In the genomic region with DNA sequence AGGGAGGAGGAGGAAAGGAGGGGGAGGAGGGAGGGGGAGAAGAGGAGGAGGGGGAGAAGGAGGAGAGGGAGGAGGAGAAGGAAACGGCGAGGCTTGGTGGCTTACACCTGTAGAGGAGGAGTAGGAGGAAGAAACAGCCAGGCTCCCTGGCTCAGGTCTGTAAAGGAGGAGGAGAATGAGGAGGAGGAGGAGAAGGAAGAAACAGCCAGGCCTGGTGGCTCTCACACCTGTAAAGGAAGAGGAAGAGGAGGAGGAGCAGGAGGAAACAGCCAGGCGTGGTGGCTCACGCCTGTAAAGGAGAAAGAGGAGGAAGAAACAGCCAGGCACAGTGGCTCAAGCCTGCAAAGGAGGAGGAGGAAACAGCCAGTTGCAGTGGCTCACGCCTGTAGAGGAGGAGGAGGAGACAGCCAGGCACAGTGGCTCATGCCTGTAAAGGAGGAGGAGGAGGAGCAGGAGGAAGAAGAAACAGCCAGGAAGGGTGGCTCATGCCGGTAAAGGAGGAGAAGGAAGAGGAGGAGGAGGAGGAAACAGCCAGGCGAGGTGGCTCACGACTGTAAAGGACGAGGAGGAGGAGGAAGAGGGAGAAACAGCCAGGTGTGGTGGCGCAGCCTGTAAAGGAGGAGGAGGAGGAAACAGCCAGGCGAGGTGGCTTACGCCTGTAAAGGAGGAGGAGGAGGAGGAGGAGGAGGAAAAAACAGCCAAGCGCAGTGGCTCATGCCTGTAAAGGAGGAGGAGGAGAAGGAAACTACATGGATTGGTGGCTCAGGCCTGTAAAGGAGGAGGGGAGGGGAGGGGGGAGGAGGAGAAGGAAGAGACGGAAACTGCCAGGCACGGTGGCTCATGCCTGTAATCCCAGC, we compare ENCODE assay signal across 8 cellular contexts. TPM values are rescaled to one million over a fixed set of nuclear protein-coding genes. Genes with fewer than 3 reads are reported as not detected.
A peak's percentile ranks its signal among the peaks of the same experiment; 100 is the strongest.
DNase-seq lines count a peak whose midpoint lies in the region; ATAC-seq and TF ChIP-seq lines count a peak whose summit lies in the region.

No MANE protein-coding gene starts in this region.

- TF ChIP-seq CTCF in AG09309 (IDR thresholded peaks at IDR 0.05; ENCODE audit: control insufficient read depth, insufficient read depth, low read depth, low read length, missing control alignments) (no peak), endodermal cell (conservative IDR thresholded peaks at IDR 0.05) (no peak), testis (IDR thresholded peaks at IDR 0.05) (no peak)

- H3K4me3 ChIP-seq in AG09309 (ENCODE audit: control insufficient read depth, low read depth, low read length) (peak overlapping the region; percentile 62), endodermal cell (ENCODE audit: low read length) (peak overlapping the region; percentile 71), mononuclear cell (ENCODE audit: low read length) (peak overlapping the region; percentile 26), testis (peak overlapping the region; percentile 12 to 20)

- H3K36me3 ChIP-seq in endodermal cell (ENCODE audit: control insufficient read depth, insufficient read depth, low read length) (no peaks in the 10 kb centered on the region), testis (ENCODE audit: low read depth, missing control alignments) (no peaks in the 10 kb centered on the region)

- POLR2A ChIA-PET in activated CD4-positive, alpha-beta memory T cell treated with anti-CD3 and anti-CD28 coated beads, Interleukin-2, amount 10 ng/mL, durations not matched to agents 7 days and 5 days (lab: Charles Lee): no interaction called here

- peak overlapping the region; percentile 15 for H3K9ac ChIP-seq in endodermal cell (ENCODE audit: extremely low read depth, low read length, poor library complexity, severe bottlenecking)

- 8 to 14% methylated on average over 14 to 15 of the region's 15 CpGs for WGBS in endodermal cell (ENCODE audit: insufficient coverage in 1 of 2, insufficient read length in 1 of 2), 2 experiments
- WGBS in testis, 2 donors: 21 to 26% methylated on average over 15 of the region's 15 CpGs

- TF ChIP-seq POLR2A in testis (IDR thresholded peaks at IDR 0.05): no peak

- CTCF ChIA-PET in activated CD4-positive, alpha-beta memory T cell treated with anti-CD3 and anti-CD28 coated beads, Interleukin-2, amount 10 ng/mL, durations not matched to agents 7 days and 5 days (lab: Charles Lee): no interaction called here

- peaks cover 13% of the 10 kb centered on the region for H3K4me1 Mint-ChIP-seq in activated CD4-positive, alpha-beta memory T cell treated with anti-CD3 and anti-CD28 coated beads, Interleukin-2, amount 10 ng/mL, durations not matched to agents 7 days and 5 days
- H3K4me1 Mint-ChIP-seq in endodermal cell: no peaks in the 10 kb centered on the region

- H3K27me3 ChIP-seq in endodermal cell (ENCODE audit: control insufficient read depth, insufficient read depth, low read length, poor library complexity, severe bottlenecking) (no peaks in the 10 kb centered on the region), mononuclear cell (ENCODE audit: insufficient read depth, low read length) (no peaks in the 10 kb centered on the region), testis (no peaks in the 10 kb centered on the region)

- intact Hi-C loops in testis (cut with DNase I; ENCODE audit: low total_unique reads): no loop called here

- H3K4me3 Mint-ChIP-seq in activated CD4-positive, alpha-beta memory T cell treated with anti-CD3 and anti-CD28 coated beads, Interleukin-2, amount 10 ng/mL, durations not matched to agents 7 days and 5 days: peak overlapping the region; percentile 75
- peak overlapping the region; percentile 42 for H3K4me3 Mint-ChIP-seq in endodermal cell

- DNase-seq in AG09309 (ENCODE audit: low read depth) (peak; percentile 72), NCI-H748 (lab: John Stamatoyannopoulos, UW; ENCODE audit: unreplicated experiment) (peak; percentile 73), endodermal cell (peak; percentile 88), testis (peak; percentile 75)
- DNase-seq in activated CD4-positive, alpha-beta memory T cell treated with anti-CD3 and anti-CD28 coated beads, Interleukin-2, amount 10 ng/mL, durations not matched to agents 7 days and 5 days: peak; percentile 42

- no peaks in the 10 kb centered on the region for H3K36me3 Mint-ChIP-seq in activated CD4-positive, alpha-beta memory T cell treated with anti-CD3 and anti-CD28 coated beads, Interleukin-2, amount 10 ng/mL, durations not matched to agents 7 days and 5 days (ENCODE audit: low read depth)
- H3K36me3 Mint-ChIP-seq in endodermal cell (ENCODE audit: low read depth): no peaks in the 10 kb centered on the region

- ATAC-seq in GM18870 (IDR thresholded peaks at IDR 0.05; ENCODE audit: unreplicated experiment): peak; percentile 69
- ATAC-seq in HG03139 (IDR thresholded peaks at IDR 0.05; ENCODE audit: unreplicated experiment): peak; percentile 67

- H3K27me3 Mint-ChIP-seq in activated CD4-positive, alpha-beta memory T cell treated with anti-CD3 and anti-CD28 coated beads, Interleukin-2, amount 10 ng/mL, durations not matched to agents 7 days and 5 days: no peaks in the 10 kb centered on the region
- no peaks in the 10 kb centered on the region for H3K27me3 Mint-ChIP-seq in endodermal cell (ENCODE audit: insufficient read depth)

- H3K9me3 ChIP-seq in endodermal cell (ENCODE audit: control insufficient read depth, low read length) (no peaks in the 10 kb centered on the region), mononuclear cell (ENCODE audit: low read depth, low read length) (no peaks in the 10 kb centered on the region), testis (no peaks in the 10 kb centered on the region)

- H3K4me1 ChIP-seq in endodermal cell (ENCODE audit: control insufficient read depth, insufficient read depth, low read length) (no peaks in the 10 kb centered on the region), mononuclear cell (ENCODE audit: insufficient read depth, low read length) (peaks cover 15% of the 10 kb centered on the region), testis (no peaks in the 10 kb centered on the region)

- no peak overlapping the region for H3K27ac ChIP-seq in endodermal cell (ENCODE audit: low read depth, low read length)
- H3K27ac ChIP-seq in testis: peak overlapping the region; percentile 72 to 83

- peak overlapping the region; percentile 69 for H3K27ac Mint-ChIP-seq in activated CD4-positive, alpha-beta memory T cell treated with anti-CD3 and anti-CD28 coated beads, Interleukin-2, amount 10 ng/mL, durations not matched to agents 7 days and 5 days
- H3K27ac Mint-ChIP-seq in endodermal cell: peak overlapping the region; percentile 37

- no peaks in the 10 kb centered on the region for H3K9me3 Mint-ChIP-seq in activated CD4-positive, alpha-beta memory T cell treated with anti-CD3 and anti-CD28 coated beads, Interleukin-2, amount 10 ng/mL, durations not matched to agents 7 days and 5 days
- no peaks in the 10 kb centered on the region for H3K9me3 Mint-ChIP-seq in endodermal cell

RNA-seq across cellular contexts. Expression of gene CRCP, which starts 14.9 kb away (rescaled TPM):
- 10 to 100 TPM; 23.6 to 24.0 TPM for total RNA-seq in activated CD4-positive, alpha-beta memory T cell treated with anti-CD3 and anti-CD28 coated beads, Interleukin-2, amount 10 ng/mL, durations not matched to agents 7 days and 5 days
- 10 to 100 TPM; 25.9 to 27.8 TPM for total RNA-seq in endodermal cell
- polyA plus RNA-seq in endodermal cell (2013, experiment 1 of 2): 22.7 TPM
- polyA plus RNA-seq in endodermal cell (2013, experiment 2 of 2): 18.5 TPM
- 31.3 TPM for total RNA-seq in mononuclear cell
- total RNA-seq in testis: 10 to 100 TPM; 39.4 to 48.6 TPM
- polyA plus RNA-seq in testis (ENCODE audit: insufficient read depth, low read depth, low replicate concordance): 23.7 TPM

RNA-seq across cellular contexts. Expression of gene ASL, which starts 24.2 kb away (rescaled TPM):
- 10 to 100 TPM; 29.8 to 30.6 TPM for total RNA-seq in activated CD4-positive, alpha-beta memory T cell treated with anti-CD3 and anti-CD28 coated beads, Interleukin-2, amount 10 ng/mL, durations not matched to agents 7 days and 5 days
- 10 to 100 TPM; 37.8 to 47.9 TPM for total RNA-seq in endodermal cell
- 18.9 TPM for polyA plus RNA-seq in endodermal cell (2013, experiment 1 of 2)
- polyA plus RNA-seq in endodermal cell (2013, experiment 2 of 2): 16.2 TPM
- total RNA-seq in mononuclear cell: 9.8 TPM
- total RNA-seq in testis: 10 to 100 TPM; 12.0 to 15.9 TPM
- 9.5 TPM for polyA plus RNA-seq in testis (ENCODE audit: insufficient read depth, low read depth, low replicate concordance)

Comparison
In these comparisons a context has a peak if more than half of its experiments do, and no peak if none do; other contexts are left out.
1. H3K4me3 ChIP-seq: peak in every context shown above with its lines; median percentile 71 in endodermal cell; 62 in AG09309; 26 in mononuclear cell; 16 in testis.